ENCODE assay signal across 16 cellular contexts in genomic region chr2:199811360-199811759, GRCh38.
"Had no signal": no experiment of that assay in that cellular context is flagged by ENCODE, and none has a peak within 500 bp of the region (broad histone marks: within the 10 kb centered on the region; RNA-seq: fewer than 3 reads in every experiment).

No MANE protein-coding gene starts in this region.

- H3K4me1 ChIP-seq: body of pancreas, pancreas had no signal

- H3K27ac Mint-ChIP-seq: T-helper 1 cell treated with Interleukin-12 subunit alpha and Interleukin-12 subunit beta and Interleukin-4 antibody, amounts not matched to agents 30 μg/mL and 1 μg/mL, for 36 hours had no signal

- H3K9me3 Mint-ChIP-seq: neural crest cell; T-helper 1 cell treated with Interleukin-12 subunit alpha and Interleukin-12 subunit beta and Interleukin-4 antibody, amounts not matched to agents 30 μg/mL and 1 μg/mL, for 36 hours had no signal

- ATAC-seq: body of pancreas, gastrocnemius medialis, heart right ventricle, left ventricle myocardium superior, pancreas, SK-N-SH treated with all-trans-retinoic acid at 6 μM for 48 hours had no signal

- H3K27me3 ChIP-seq: body of pancreas, esophagus muscularis mucosa, gastrocnemius medialis, heart right ventricle, pancreas, stomach had no signal

- H3K9me3 ChIP-seq: body of pancreas, esophagus muscularis mucosa, gastrocnemius medialis, heart right ventricle, pancreas, stomach had no signal

- H3K36me3 ChIP-seq: esophagus muscularis mucosa, gastrocnemius medialis, heart right ventricle, pancreas, stomach had no signal

- H3K27ac ChIP-seq: body of pancreas, esophagus muscularis mucosa, gastrocnemius medialis, heart right ventricle, pancreas, stomach had no signal

- H3K4me3 Mint-ChIP-seq: neural crest cell; T-helper 1 cell treated with Interleukin-12 subunit alpha and Interleukin-12 subunit beta and Interleukin-4 antibody, amounts not matched to agents 30 μg/mL and 1 μg/mL, for 36 hours had no signal

- DNase-seq: activated CD4-positive, CD25-positive, alpha-beta regulatory T cell; activated naive CD4-positive, alpha-beta T cell treated with anti-CD3 and anti-CD28 coated beads, Interleukin-2, amount 50 U/mL, for 16 hours; activated T-cell treated with anti-CD3 and anti-CD28 coated beads, Interleukin-2, amount 50 U/mL, for 1 hour; body of pancreas; cerebellar nuclear complex; gastrocnemius medialis; heart right ventricle; kidney; left ventricle myocardium superior; pancreas; stomach had no signal

- H3K4me3 ChIP-seq: body of pancreas, esophagus muscularis mucosa, gastrocnemius medialis, heart right ventricle, pancreas, skin epidermis, stomach had no signal
